8 cellular contexts compared by ENCODE assay signal in genomic region chr15:81000626-81001179, GRCh38. TPM values are rescaled to one million over a fixed set of nuclear protein-coding genes. Genes with fewer than 3 reads are reported as not detected.
A peak's percentile ranks its signal among the peaks of the same experiment; 100 is the strongest.
DNase-seq lines count a peak whose midpoint lies in the region; ATAC-seq and TF ChIP-seq lines count a peak whose summit lies in the region.

Gene TLNRD1, plus strand, starts transcription at chr15:81000923. Its CDS starts 1,349 bp downstream, at chr15:81002272.

- peak within 1 kb of the TSS; percentile 94 to 95 for H3K27ac ChIP-seq in liver (ENCODE audit: low read depth in 1 of 2, low read length in 2 of 2)

- peaks cover 26 to 40% (median 30%) of the 10 kb centered on the region in 4 donors for H3K4me1 ChIP-seq in liver (ENCODE audit: control insufficient read depth in 4 of 4, insufficient read depth in 4 of 4, low read length in 3 of 4)

- H3K9ac ChIP-seq in liver (ENCODE audit: low read depth in 1 of 2, low read length in 2 of 2), result peak within 1 kb of the TSS; percentile 69 to 71

- H3K36me3 ChIP-seq in liver (ENCODE audit: control insufficient read depth in 4 of 4, insufficient read depth in 3 of 4, low read depth in 1 of 4, low read length in 3 of 4), result no peaks in the 10 kb centered on the region

- no peaks in the 10 kb centered on the region for H3K27me3 ChIP-seq in liver (ENCODE audit: control insufficient read depth in 4 of 4, insufficient read depth in 4 of 4, low read length in 3 of 4)

- ATAC-seq in GM19372 (IDR thresholded peaks at IDR 0.05; ENCODE audit: low read depth, unreplicated experiment) (peak; percentile 54), HG03521 (IDR thresholded peaks at IDR 0.05; ENCODE audit: unreplicated experiment) (peak; percentile 51)

- no peaks in the 10 kb centered on the region for H3K9me3 ChIP-seq in liver (ENCODE audit: control insufficient read depth in 4 of 4, low read length in 3 of 4)

- TF ChIP-seq RAD21 in liver (IDR thresholded peaks at IDR 0.05), result peak in 1 of 2 donors; percentile 8

- under 1% methylated on average over 67 of the region's 67 CpGs for WGBS in liver

- peak within 1 kb of the TSS; percentile 76 to 94 (median 84) for H3K4me3 ChIP-seq in liver (ENCODE audit: low read depth in 1 of 3, low read length in 3 of 3)

- no peak for TF ChIP-seq CTCF in liver (IDR thresholded peaks at IDR 0.05; ENCODE audit: low read depth, low read length, missing input control)

- peak in 13 of 14 donors; percentile 28 to 87 (median 75) for DNase-seq in C1 segment of cervical spinal cord (lab: John Stamatoyannopoulos, UW)
- DNase-seq in NCI-H748 (lab: John Stamatoyannopoulos, UW; ENCODE audit: unreplicated experiment), result peak; percentile 89
- DNase-seq in activated CD4-positive, alpha-beta T cell treated with anti-CD3 and anti-CD28 coated beads, Interleukin-2, amount 50 U/mL, for 4 hours, result peak; percentile 72 to 74
- DNase-seq in dermis blood vessel endothelial cell, result peak; percentile 94
- peak; percentile 80 for DNase-seq in stimulated activated CD4-positive, alpha-beta T cell treated with anti-CD3 and anti-CD28 coated beads, Interleukin-4, amount 100 ng/mL, for 1 hour

TF ChIP-seq in liver, 16 proteins besides CTCF, POLR2A, EP300 and RAD21:
- no peak for TF ChIP-seq HNF4A (conservative IDR thresholded peaks at IDR 0.05)
- peak; percentile 26 for TF ChIP-seq SP1 (IDR thresholded peaks at IDR 0.05)
- TF ChIP-seq ZBTB33 (IDR thresholded peaks at IDR 0.05), result peak; percentile 33
- no peak for TF ChIP-seq FOXA1 (IDR thresholded peaks at IDR 0.05)
- TF ChIP-seq EGR1 (IDR thresholded peaks at IDR 0.05; ENCODE audit: low read depth in 2 of 2), result peak in 1 of 2 donors; percentile 67
- TF ChIP-seq TAF1 (conservative IDR thresholded peaks at IDR 0.05), result no peak
- TF ChIP-seq GABPA (IDR thresholded peaks at IDR 0.05 in 1 of 2, conservative IDR thresholded peaks at IDR 0.05 in 1 of 2), result peak in 1 of 2 donors; percentile 55
- TF ChIP-seq ATF3 (IDR thresholded peaks at IDR 0.05), result no peak

RNA-seq across cellular contexts. Expression of gene TLNRD1, which starts in this region (rescaled TPM):
- 20.8 and 25.4 TPM in 2 replicates for total RNA-seq in dermis blood vessel endothelial cell
- 1 to 10 TPM; 3.5 to 5.8 TPM for total RNA-seq in liver
- polyA plus RNA-seq in liver, result 1 to 10 TPM; 1.1 to 3.0 TPM

Comparison
In these comparisons a context has a peak if more than half of its experiments do, and no peak if none do; other contexts are left out.
1. Peak in every context shown above with its lines: DNase-seq, ATAC-seq, H3K4me3 ChIP-seq and H3K27ac ChIP-seq.